ENCODE assay signal across 18 cellular contexts in genomic region chr12:46580445-46580844, GRCh38.
A peak's percentile ranks its signal among the peaks of the same experiment; 100 is the strongest.
DNase-seq lines count a peak whose midpoint lies in the region; ATAC-seq, FAIRE-seq and TF ChIP-seq lines count a peak whose summit lies in the region.
"Had no signal": no experiment of that assay in that cellular context is flagged by ENCODE, and none has a peak within 500 bp of the region (broad histone marks: within the 10 kb centered on the region; RNA-seq: fewer than 3 reads in every experiment).

No MANE protein-coding gene starts in this region.

- H2AK9ac ChIP-seq in IMR-90 (replicated peaks; ENCODE audit: low read depth, low read length, poor library complexity): no peak overlapping the region

- no peak overlapping the region for H4K5ac ChIP-seq in IMR-90 (ENCODE audit: low read depth, low read length)

- FAIRE-seq in bronchial epithelial cell (lab: Jason Lieb, UNC): no peak
- FAIRE-seq: GM12878 had no signal

- in situ Hi-C loops in IMR-90 (cut with MboI; ENCODE audit: low sequenced_read_pairs): no loop called here

- BruUV-seq in IMR-90 (replicated peaks; lab: Mats Ljungman, UMichigan): no TSS peak

- no peak overlapping the region for H3K14ac ChIP-seq in IMR-90 (replicated peaks; ENCODE audit: low read depth, low read length)

- no peaks in the 10 kb centered on the region for H3K36me3 ChIP-seq in IMR-90 (ENCODE audit: control insufficient read depth, insufficient read depth, low read length)
- no peaks in the 10 kb centered on the region for H3K36me3 ChIP-seq in bronchial epithelial cell (ENCODE audit: control insufficient read depth, insufficient read depth, low read length)
- no peaks in the 10 kb centered on the region for H3K36me3 ChIP-seq in left lung
- H3K36me3 ChIP-seq: BLaER1 had no signal

- TF ChIP-seq RAD21 in IMR-90 (IDR thresholded peaks at IDR 0.05; ENCODE audit: low read length): no peak

- no peak overlapping the region for H3K9ac ChIP-seq in IMR-90 (ENCODE audit: low read depth, low read length)
- H3K9ac ChIP-seq: BLaER1 had no signal

- POLR2A ChIA-PET in activated CD4-positive, alpha-beta T cell treated with anti-CD3 and anti-CD28 coated beads, Interleukin-2, amount 10 ng/mL, durations not matched to agents 7 days and 5 days (lab: Charles Lee): no interaction called here
- POLR2A ChIA-PET in IMR-90 (lab: Charles Lee; ENCODE audit: unreplicated experiment): no interaction called here

- H4K8ac ChIP-seq in IMR-90 (ENCODE audit: low read depth in 2 of 2, low read length in 2 of 2): no peak overlapping the region

- H3K4ac ChIP-seq in IMR-90 (ENCODE audit: low read depth, low read length): no peak overlapping the region

- H3K27me3 ChIP-seq in IMR-90 (ENCODE audit: control insufficient read depth, insufficient read depth, low read length) (no peaks in the 10 kb centered on the region), bronchial epithelial cell (ENCODE audit: control insufficient read depth, insufficient read depth, low read length) (no peaks in the 10 kb centered on the region), left lung (no peaks in the 10 kb centered on the region)
- H3K27me3 ChIP-seq: BLaER1 had no signal

- no peak for TF ChIP-seq CTCF in IMR-90 (conservative IDR thresholded peaks at IDR 0.05; ENCODE audit: low read depth, low read length)
- no peak for TF ChIP-seq CTCF in bronchial epithelial cell (IDR thresholded peaks at IDR 0.05; ENCODE audit: insufficient read depth, low read length, severe bottlenecking)
- no peak for TF ChIP-seq CTCF in left lung (IDR thresholded peaks at IDR 0.05)

- H2AK5ac ChIP-seq in IMR-90 (ENCODE audit: low read depth, low read length): no peak overlapping the region

- no peak for ATAC-seq in IMR-90 (ENCODE audit: low read depth)
- ATAC-seq in left lung: peak; percentile 66
- ATAC-seq: CD8-positive, alpha-beta T cell; GM12878 had no signal

- H3K27ac ChIP-seq in IMR-90 (ENCODE audit: insufficient read depth, low read length): no peak overlapping the region
- H3K27ac ChIP-seq in left lung: no peak overlapping the region
- H3K27ac ChIP-seq: BLaER1 had no signal

- H2BK15ac ChIP-seq in IMR-90 (ENCODE audit: low read depth, low read length): no peak overlapping the region

- H3K9me3 ChIP-seq in IMR-90 (ENCODE audit: control insufficient read depth, insufficient read depth, low read length): no peaks in the 10 kb centered on the region; the same call in 1 of the 2 replicates
- H3K9me3 ChIP-seq in left lung: peaks cover 0 to 20% of the 10 kb centered on the region in 2 donors

- no peak overlapping the region for H3K18ac ChIP-seq in IMR-90 (ENCODE audit: low read depth, low read length)

- H3K4me2 ChIP-seq in IMR-90 (ENCODE audit: low read depth, low read length): no peak overlapping the region
- H3K4me2 ChIP-seq: BLaER1 had no signal

- no peak overlapping the region for H3K4me3 Mint-ChIP-seq in activated CD4-positive, alpha-beta T cell treated with anti-CD3 and anti-CD28 coated beads, Interleukin-2, amount 10 ng/mL, durations not matched to agents 24 days and 14 days
- no peak overlapping the region for H3K4me3 Mint-ChIP-seq in activated CD4-positive, alpha-beta T cell treated with anti-CD3 and anti-CD28 coated beads, Interleukin-2, amount 10 ng/mL, durations not matched to agents 7 days and 5 days
- H3K4me3 Mint-ChIP-seq: CD14-positive monocyte; CD8-positive, alpha-beta T cell had no signal

- H3K9me1 ChIP-seq in IMR-90 (ENCODE audit: insufficient read depth, low read length): no peaks in the 10 kb centered on the region

- no peaks in the 10 kb centered on the region for H4K20me1 ChIP-seq in IMR-90 (ENCODE audit: insufficient read depth, low read length)
- H4K20me1 ChIP-seq: BLaER1 had no signal

- H3K27ac Mint-ChIP-seq in activated CD4-positive, alpha-beta T cell treated with anti-CD3 and anti-CD28 coated beads, Interleukin-2, amount 10 ng/mL, durations not matched to agents 24 days and 14 days: no peak overlapping the region
- H3K27ac Mint-ChIP-seq in activated CD4-positive, alpha-beta T cell treated with anti-CD3 and anti-CD28 coated beads, Interleukin-2, amount 10 ng/mL, durations not matched to agents 7 days and 5 days: no peak overlapping the region
- H3K27ac Mint-ChIP-seq: CD14-positive monocyte; CD8-positive, alpha-beta T cell had no signal

- no peak overlapping the region for H2BK20ac ChIP-seq in IMR-90 (ENCODE audit: low read depth, low read length)

- H3K27me3 Mint-ChIP-seq in activated CD4-positive, alpha-beta T cell treated with anti-CD3 and anti-CD28 coated beads, Interleukin-2, amount 10 ng/mL, durations not matched to agents 24 days and 14 days: no peaks in the 10 kb centered on the region
- H3K27me3 Mint-ChIP-seq in activated CD4-positive, alpha-beta T cell treated with anti-CD3 and anti-CD28 coated beads, Interleukin-2, amount 10 ng/mL, durations not matched to agents 7 days and 5 days: no peaks in the 10 kb centered on the region

- H2BK120ac ChIP-seq in IMR-90 (ENCODE audit: low read depth, low read length): no peak overlapping the region

- no peaks in the 10 kb centered on the region; a peak in 1 of 4 replicates for H3K79me1 ChIP-seq in IMR-90 (ENCODE audit: low read depth in 1 of 2, low read length in 2 of 2)

- dilution Hi-C loops in IMR-90 (cut with HindIII; ENCODE audit: low sequenced_read_pairs, unreplicated experiment): no loop called here

- peaks cover 41% of the 10 kb centered on the region for H3K9me3 Mint-ChIP-seq in activated CD4-positive, alpha-beta T cell treated with anti-CD3 and anti-CD28 coated beads, Interleukin-2, amount 10 ng/mL, durations not matched to agents 24 days and 14 days
- H3K9me3 Mint-ChIP-seq in activated CD4-positive, alpha-beta T cell treated with anti-CD3 and anti-CD28 coated beads, Interleukin-2, amount 10 ng/mL, durations not matched to agents 7 days and 5 days: peaks cover 34% of the 10 kb centered on the region

- H3K4me3 ChIP-seq in IMR-90 (ENCODE audit: insufficient read depth, low read depth, low read length) (no peak overlapping the region), bronchial epithelial cell (ENCODE audit: low read depth, low read length) (no peak overlapping the region), left lung (no peak overlapping the region)
- H3K4me3 ChIP-seq: BLaER1, GM12878 had no signal

- WGBS in IMR-90 (ENCODE audit: extremely low coverage in 2 of 2, insufficient read length in 1 of 2), 2 experiments: no CpG with 5 or more reads among the region's 1 CpG

- H3K23ac ChIP-seq in IMR-90 (ENCODE audit: low read depth, low read length): no peak overlapping the region

- no peak overlapping the region for H4K91ac ChIP-seq in IMR-90 (ENCODE audit: insufficient read depth, low read depth, low read length)

- intact Hi-C loops in activated CD4-positive, alpha-beta T cell treated with anti-CD3 and anti-CD28 coated beads, Interleukin-2, amount 10 ng/mL, durations not matched to agents 24 days and 14 days (cut with micrococcal nuclease): no loop called here
- intact Hi-C loops in IMR-90 (cut with micrococcal nuclease): no loop called here
- intact Hi-C loops in left lung (cut with DNase I): no loop called here

- H3K4me1 Mint-ChIP-seq in activated CD4-positive, alpha-beta T cell treated with anti-CD3 and anti-CD28 coated beads, Interleukin-2, amount 10 ng/mL, durations not matched to agents 24 days and 14 days: peaks cover 18% of the 10 kb centered on the region
- peaks cover 31% of the 10 kb centered on the region for H3K4me1 Mint-ChIP-seq in activated CD4-positive, alpha-beta T cell treated with anti-CD3 and anti-CD28 coated beads, Interleukin-2, amount 10 ng/mL, durations not matched to agents 7 days and 5 days

- CTCF ChIA-PET in activated CD4-positive, alpha-beta T cell treated with anti-CD3 and anti-CD28 coated beads, Interleukin-2, amount 10 ng/mL, durations not matched to agents 7 days and 5 days (lab: Charles Lee): interaction anchor here (1.1 to 1.3 kb wide), 2 partner anchors 14 to 24 kb away, joined by 3 to 4 read pairs; no protein-coding TSS in a partner anchor
- CTCF ChIA-PET in IMR-90 (lab: Yijun Ruan, JAX): no interaction called here

- H2AFZ ChIP-seq in IMR-90 (replicated peaks; ENCODE audit: low read length, poor library complexity): no peak overlapping the region

- H3K56ac ChIP-seq in IMR-90 (ENCODE audit: extremely low read depth, insufficient read depth, low read length): no peak overlapping the region

- peaks cover 50% of the 10 kb centered on the region for H3K36me3 Mint-ChIP-seq in activated CD4-positive, alpha-beta T cell treated with anti-CD3 and anti-CD28 coated beads, Interleukin-2, amount 10 ng/mL, durations not matched to agents 24 days and 14 days (ENCODE audit: low read depth)
- H3K36me3 Mint-ChIP-seq in activated CD4-positive, alpha-beta T cell treated with anti-CD3 and anti-CD28 coated beads, Interleukin-2, amount 10 ng/mL, durations not matched to agents 7 days and 5 days (ENCODE audit: low read depth): peaks cover 40% of the 10 kb centered on the region

- H3K4me1 ChIP-seq in IMR-90 (ENCODE audit: control insufficient read depth, insufficient read depth, low read length): 0 out of 2 replicates have a peak, but pooled peaks cover under 1% of the 10 kb centered on the region
- no peaks in the 10 kb centered on the region for H3K4me1 ChIP-seq in left lung
- H3K4me1 ChIP-seq: BLaER1 had no signal

- DNase-seq in activated CD4-positive, alpha-beta T cell treated with anti-CD3 and anti-CD28 coated beads, Interleukin-2, amount 10 ng/mL, durations not matched to agents 24 days and 14 days: peak; percentile 34
- no peak for DNase-seq in activated CD4-positive, alpha-beta T cell treated with anti-CD3 and anti-CD28 coated beads, Interleukin-2, amount 10 ng/mL, durations not matched to agents 7 days and 5 days
- DNase-seq in IMR-90 (no peak), bronchial epithelial cell (ENCODE audit: low read depth) (peak; percentile 63), left lung (no peak), NAMALWA (ENCODE audit: low spot score) (no peak), HK-2 (ENCODE audit: unreplicated experiment) (no peak)
- DNase-seq: 8988T; CD8-positive, alpha-beta T cell; DMS 273 treated with DMSO at 0.1 percent for 48 hours; DMS53; DND-41; EL; GOT3; H7 had no signal

- H2BK5ac ChIP-seq in IMR-90 (ENCODE audit: low read depth, low read length, poor library complexity, severe bottlenecking): no peak overlapping the region

- TF ChIP-seq POLR2A in IMR-90 (IDR thresholded peaks at IDR 0.05; ENCODE audit: low read depth, low read length): no peak

TF ChIP-seq in IMR-90, 13 proteins besides CTCF, POLR2A, EP300 and RAD21:
- TF ChIP-seq CEBPB (IDR thresholded peaks at IDR 0.05; ENCODE audit: low read depth, low read length) (peak; percentile 70; the same call in 1 of the 2 replicates), RCOR1 (IDR thresholded peaks at IDR 0.05; ENCODE audit: insufficient replicate concordance, low read length) (no peak), USF2 (IDR thresholded peaks at IDR 0.05; ENCODE audit: low read depth, low read length) (no peak)

Comparison
In these comparisons a context has a peak if more than half of its experiments do, and no peak if none do; other contexts are left out.
1. DNase-seq: peak in activated CD4-positive, alpha-beta T cell treated with anti-CD3 and anti-CD28 coated beads, Interleukin-2, amount 10 ng/mL, durations not matched to agents 24 days and 14 days (single experiment) and bronchial epithelial cell (single experiment); none in activated CD4-positive, alpha-beta T cell treated with anti-CD3 and anti-CD28 coated beads, Interleukin-2, amount 10 ng/mL, durations not matched to agents 7 days and 5 days (single experiment), IMR-90 (single experiment), left lung (0 of 2), NAMALWA (single experiment) and HK-2 (single experiment).